Comparison of ENCODE assay signal across 18 cellular contexts in the genomic region with DNA sequence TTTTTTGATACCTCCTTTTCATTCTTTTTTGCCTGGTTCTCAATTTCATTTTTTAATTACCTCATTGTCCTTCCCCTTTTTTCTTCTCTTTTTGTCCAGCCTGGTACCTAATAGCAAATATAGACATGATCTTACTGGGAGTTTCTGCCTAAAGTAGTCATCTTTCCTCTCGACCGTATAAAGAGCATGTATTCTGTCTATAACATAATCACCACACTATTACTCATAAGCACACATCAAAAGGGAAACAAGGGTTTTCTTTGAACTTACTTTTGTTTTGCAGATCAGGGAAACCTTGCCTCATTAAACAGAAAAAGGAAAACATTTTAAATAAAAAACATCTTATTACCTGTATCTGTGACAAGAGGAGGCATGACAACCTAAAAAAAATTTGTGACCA. TPM values are rescaled to one million over a fixed set of nuclear protein-coding genes. Genes with fewer than 3 reads are reported as not detected.
DNase-seq lines count a peak whose midpoint lies in the region; ATAC-seq, FAIRE-seq and TF ChIP-seq lines count a peak whose summit lies in the region.
"Had no signal": no experiment of that assay in that cellular context is flagged by ENCODE, and none has a peak within 500 bp of the region (broad histone marks: within the 10 kb centered on the region; RNA-seq: fewer than 3 reads in every experiment).

No MANE protein-coding gene starts in this region.

- POLR2A ChIA-PET in T-cell (lab: Charles Lee) (no interaction called here), GM12878 (lab: Charles Lee) (no interaction called here)

- H4K20me1 ChIP-seq in GM12878 (ENCODE audit: control insufficient read depth, insufficient read depth), result no peaks in the 10 kb centered on the region

- H2AFZ ChIP-seq in GM12878 (ENCODE audit: control insufficient read depth, low read depth, low read length), result no peak overlapping the region

- RAD21 ChIA-PET in GM12878 (lab: Charles Lee; ENCODE audit: unreplicated experiment), result interaction anchor here (1.0 to 2.7 kb wide), 5 partner anchors 10 to 204 kb away, joined by 3 to 20 read pairs (median 3); no protein-coding TSS in a partner anchor

- no peak overlapping the region for H3K9ac ChIP-seq in GM12878 (ENCODE audit: control insufficient read depth, insufficient read depth, low read length)

- no TSS peak for BruUV-seq in GM12878 (replicated peaks; lab: Mats Ljungman, UMichigan)

- TF ChIP-seq RAD21 in GM12878 (IDR thresholded peaks at IDR 0.05; ENCODE audit: insufficient read depth, low read depth, low read length), result no peak

- no peak for TF ChIP-seq EP300 in GM12878 (IDR thresholded peaks at IDR 0.05; ENCODE audit: borderline replicate concordance in 1 of 2, control insufficient read depth in 1 of 2, low read depth in 2 of 2, low read length in 2 of 2)

- TF ChIP-seq POLR2A in GM12878 (IDR thresholded peaks at IDR 0.05; ENCODE audit: low read depth, low read length), result no peak

- no peaks in the 10 kb centered on the region for H3K9me3 Mint-ChIP-seq in activated CD8-positive, alpha-beta memory T cell treated with anti-CD3 and anti-CD28 coated beads, Interleukin-2, amount 10 ng/mL, durations not matched to agents 7 days and 5 days (ENCODE audit: low read depth)
- H3K9me3 Mint-ChIP-seq in T-cell, result no peaks in the 10 kb centered on the region
- no peaks in the 10 kb centered on the region for H3K9me3 Mint-ChIP-seq in stimulated activated effector memory CD8-positive, alpha-beta T cell treated with anti-CD3 and anti-CD28 coated beads, Interleukin-12 subunit alpha, Interleukin-12 subunit beta, amount 100 ng/mL, for 72 hours
- H3K9me3 Mint-ChIP-seq: WTC11 had no signal

- H3K27me3 Mint-ChIP-seq in activated CD8-positive, alpha-beta memory T cell treated with anti-CD3 and anti-CD28 coated beads, Interleukin-2, amount 10 ng/mL, durations not matched to agents 7 days and 5 days, result no peaks in the 10 kb centered on the region
- no peaks in the 10 kb centered on the region for H3K27me3 Mint-ChIP-seq in T-cell

- no peaks in the 10 kb centered on the region for H3K4me1 ChIP-seq in GM12878 (ENCODE audit: control insufficient read depth, insufficient read depth, low read length)
- H3K4me1 ChIP-seq: Peyer's patch, upper lobe of right lung had no signal

- no peak for TF ChIP-seq CTCF in GM12878 (IDR thresholded peaks at IDR 0.05 in 2 of 3, conservative IDR thresholded peaks at IDR 0.05 in 1 of 3; ENCODE audit: control insufficient read depth in 2 of 3, extremely low read depth in 1 of 3, insufficient read depth in 1 of 3, low read depth in 3 of 3, low read length in 3 of 3)

- H3K27me3 ChIP-seq in GM12878 (replicated peaks in 1 of 2; ENCODE audit: control insufficient read depth in 2 of 2, insufficient read depth in 2 of 2, low read length in 1 of 2), result no peaks in the 10 kb centered on the region
- H3K27me3 ChIP-seq: esophagus muscularis mucosa, Peyer's patch, upper lobe of right lung had no signal

- H3K27ac Mint-ChIP-seq in activated CD8-positive, alpha-beta memory T cell treated with anti-CD3 and anti-CD28 coated beads, Interleukin-2, amount 10 ng/mL, durations not matched to agents 7 days and 5 days, result peak overlapping the region; percentile 82
- peak overlapping the region; percentile 94 to 96 for H3K27ac Mint-ChIP-seq in T-cell
- peak overlapping the region; percentile 77 for H3K27ac Mint-ChIP-seq in stimulated activated effector memory CD8-positive, alpha-beta T cell treated with anti-CD3 and anti-CD28 coated beads, Interleukin-12 subunit alpha, Interleukin-12 subunit beta, amount 100 ng/mL, for 72 hours
- H3K27ac Mint-ChIP-seq: WTC11 had no signal

- H3K4me3 Mint-ChIP-seq in activated CD8-positive, alpha-beta memory T cell treated with anti-CD3 and anti-CD28 coated beads, Interleukin-2, amount 10 ng/mL, durations not matched to agents 7 days and 5 days, result no peak overlapping the region
- H3K4me3 Mint-ChIP-seq in T-cell, result peak overlapping the region in 2 of 3 donors; percentile 1 to 34
- peak overlapping the region; percentile 25 for H3K4me3 Mint-ChIP-seq in stimulated activated effector memory CD8-positive, alpha-beta T cell treated with anti-CD3 and anti-CD28 coated beads, Interleukin-12 subunit alpha, Interleukin-12 subunit beta, amount 100 ng/mL, for 72 hours
- H3K4me3 Mint-ChIP-seq: WTC11 had no signal

- DNase-seq in activated CD8-positive, alpha-beta memory T cell treated with anti-CD3 and anti-CD28 coated beads, Interleukin-2, amount 10 ng/mL, durations not matched to agents 7 days and 5 days, result no peak
- no peak for DNase-seq in activated CD8-positive, alpha-beta memory T cell treated with anti-CD3 and anti-CD28 coated beads for 24 hours
- no peak for DNase-seq in T-cell
- DNase-seq in GM12878 (ENCODE audit: low read depth, low spot score), result no peak
- DNase-seq in stimulated activated effector memory CD8-positive, alpha-beta T cell treated with anti-CD3 and anti-CD28 coated beads, Interleukin-12 subunit alpha, Interleukin-12 subunit beta, amount 100 ng/mL, for 72 hours (ENCODE audit: low spot score in 2 of 2), result no peak
- no peak for DNase-seq in NCI-H1417 treated with DMSO at 0.1 percent for 48 hours (lab: John Stamatoyannopoulos, UW)
- DNase-seq in SIG-M5 (lab: John Stamatoyannopoulos, UW), result no peak
- DNase-seq: KBM-7; NCI-H1092; NCI-H774; Peyer's patch; stimulated activated naive CD4-positive, alpha-beta T cell treated with Interleukin-2 at 50 U/mL for 16 hours; upper lobe of right lung had no signal

- no peak overlapping the region for H3K4me2 ChIP-seq in GM12878 (ENCODE audit: control insufficient read depth, insufficient read depth)

- H3K36me3 ChIP-seq in GM12878 (ENCODE audit: control insufficient read depth in 2 of 2, insufficient read depth in 2 of 2, low read length in 1 of 2), result peaks cover 0 to 10% of the 10 kb centered on the region in 2 experiments; a peak in 3 of 4 replicates

- CTCF ChIA-PET in activated CD8-positive, alpha-beta memory T cell treated with anti-CD3 and anti-CD28 coated beads, Interleukin-2, amount 10 ng/mL, durations not matched to agents 7 days and 5 days (lab: Charles Lee), result interaction anchor here (1.0 to 1.7 kb wide), 4 partner anchors 47 to 212 kb away, joined by 3 to 14 read pairs (median 5); no protein-coding TSS in a partner anchor
- CTCF ChIA-PET in T-cell (lab: Charles Lee) (interaction anchor here in 1 of 2 donors (1.0 to 2.2 kb wide), 3 partner anchors 197 to 212 kb away, joined by 4 to 9 read pairs (median 5); no protein-coding TSS in a partner anchor), GM12878 (lab: Yijun Ruan, JAX) (interaction anchor here (1.0 to 2.9 kb wide), 8 partner anchors 9 to 213 kb away, joined by 3 to 13 read pairs (median 6); no protein-coding TSS in a partner anchor)

- peak; percentile 74 for ATAC-seq in activated CD8-positive, alpha-beta memory T cell treated with anti-CD3 and anti-CD28 coated beads, Interleukin-2, amount 10 ng/mL, durations not matched to agents 7 days and 5 days
- ATAC-seq in T-cell (replicated peaks in 1 of 4) (peak; percentile 77 to 88 (median 84)), GM12878 (peak; percentile 64), HG03097 (IDR thresholded peaks at IDR 0.05; ENCODE audit: low FRiP score, unreplicated experiment) (no peak)
- peak; percentile 98 for ATAC-seq in stimulated activated effector memory CD8-positive, alpha-beta T cell treated with anti-CD3 and anti-CD28 coated beads, Interleukin-12 subunit alpha, Interleukin-12 subunit beta, amount 100 ng/mL, for 72 hours
- ATAC-seq: upper lobe of right lung, WTC11 had no signal

- 3% methylated on average over 2 of the region's 2 CpGs for WGBS in GM12878 (ENCODE audit: insufficient coverage, insufficient replicate concordance, low lambda C conversion rate, missing lambda C conversion rate)

- no peaks in the 10 kb centered on the region for H3K9me3 ChIP-seq in GM12878 (replicated peaks; ENCODE audit: control insufficient read depth, insufficient read depth, low read length)
- H3K9me3 ChIP-seq: esophagus muscularis mucosa, Peyer's patch, upper lobe of right lung had no signal

- H3K27ac ChIP-seq in GM12878 (ENCODE audit: control insufficient read depth, insufficient read depth), result no peak overlapping the region
- H3K27ac ChIP-seq: esophagus muscularis mucosa, HL-60, Peyer's patch, upper lobe of right lung had no signal

- no peak overlapping the region for H3K4me3 ChIP-seq in GM12878
- H3K4me3 ChIP-seq: esophagus muscularis mucosa, Peyer's patch, upper lobe of right lung had no signal

- SMC1A ChIA-PET in GM12878 (lab: Charles Lee; ENCODE audit: uncharacterized antibody, unreplicated experiment), result interaction anchor here (0.6 to 3.1 kb wide), 7 partner anchors 18 to 213 kb away, joined by 3 to 22 read pairs (median 3); no protein-coding TSS in a partner anchor

- H3K4me1 Mint-ChIP-seq in activated CD8-positive, alpha-beta memory T cell treated with anti-CD3 and anti-CD28 coated beads, Interleukin-2, amount 10 ng/mL, durations not matched to agents 7 days and 5 days, result peaks cover 50% of the 10 kb centered on the region
- peaks cover 24 to 63% (median 62%) of the 10 kb centered on the region in 3 donors for H3K4me1 Mint-ChIP-seq in T-cell
- peaks cover 36% of the 10 kb centered on the region for H3K4me1 Mint-ChIP-seq in stimulated activated effector memory CD8-positive, alpha-beta T cell treated with anti-CD3 and anti-CD28 coated beads, Interleukin-12 subunit alpha, Interleukin-12 subunit beta, amount 100 ng/mL, for 72 hours

- intact Hi-C loops in GM12878 (cut with micrococcal nuclease; ENCODE audit: unreplicated experiment), result no loop called here

- H3K79me2 ChIP-seq in GM12878 (ENCODE audit: control insufficient read depth, insufficient read depth, low read length), result no peaks in the 10 kb centered on the region

- FAIRE-seq in GM12878 (lab: Jason Lieb, UNC), result peak; percentile 7
- FAIRE-seq: islet of Langerhans had no signal

- peaks cover 57% of the 10 kb centered on the region for H3K36me3 Mint-ChIP-seq in activated CD8-positive, alpha-beta memory T cell treated with anti-CD3 and anti-CD28 coated beads, Interleukin-2, amount 10 ng/mL, durations not matched to agents 7 days and 5 days
- H3K36me3 Mint-ChIP-seq in T-cell, result peaks cover 35% of the 10 kb centered on the region
- peaks cover 97% of the 10 kb centered on the region for H3K36me3 Mint-ChIP-seq in stimulated activated effector memory CD8-positive, alpha-beta T cell treated with anti-CD3 and anti-CD28 coated beads, Interleukin-12 subunit alpha, Interleukin-12 subunit beta, amount 100 ng/mL, for 72 hours

- in situ Hi-C loops in GM12878 (cut with MboI), result no loop called here

RNA-seq across cellular contexts. Expression of a gene that starts 33.0 kb away (rescaled TPM):
- 10 to 100 TPM; 34.8 to 41.4 TPM for total RNA-seq in activated CD8-positive, alpha-beta memory T cell treated with anti-CD3 and anti-CD28 coated beads, Interleukin-2, amount 10 ng/mL, durations not matched to agents 7 days and 5 days
- total RNA-seq in T-cell (10 to 100 TPM; 15.1 to 24.4 (median 20.6) TPM), GM12878 (2014; rRNA removed) (7.1 and 13.4 TPM in 2 replicates), GM12878 (2014; rRNA removed; fragmentation: Illumina TruSeq; extraction: Trizol) (6.6 and 7.6 TPM in 2 replicates), GM12878 (2021) (28.5 and 30.0 TPM in 2 replicates)
- 80.5 and 81.9 TPM in 2 replicates for total RNA-seq in GM12878 (2013; cell fraction: nucleolus; rRNA removed)
- 19.7 TPM for polyA plus RNA-seq in GM12878 (2011; ENCODE audit: low read depth)
- polyA plus RNA-seq in GM12878 (2011; rRNA removed) (22.8 and 45.7 TPM in 2 replicates), GM12878 (2014; fragmentation: Illumina TruSeq; extraction: Trizol) (36.7 and 46.1 TPM in 2 replicates), GM12878 (2014; fragmentation: Nextera tagmentation; extraction: Ambion mirVana) (1 to 10 TPM; 4.2 to 8.4 TPM), GM12878 (2014; rRNA removed) (15.8 and 17.3 TPM in 2 replicates), GM12878 (2016; fragmentation: Nextera tagmentation; extraction: Ambion mirVana) (1 to 10 TPM; 1.3 to 2.2 TPM)
- 3.8 and 6.1 TPM in 2 replicates for polyA plus RNA-seq in GM12878 (2011; cell fraction: cytosol; rRNA removed)
- 3.7 and 4.7 TPM in 2 replicates for polyA plus RNA-seq in GM12878 (2011; cell fraction: nucleus; rRNA removed)
- polyA plus RNA-seq in GM12878 (2012), result 17.4 and 17.7 TPM in 2 replicates
- 6.6 and 9.7 TPM in 2 replicates for polyA minus RNA-seq in GM12878 (2011; rRNA and poly(A)+ RNA removed)
- 2.9 and 3.8 TPM in 2 replicates for polyA minus RNA-seq in GM12878 (2011; cell fraction: cytosol; rRNA and poly(A)+ RNA removed)
- polyA minus RNA-seq in GM12878 (2011; cell fraction: nucleus; rRNA and poly(A)+ RNA removed), result 12.0 and 18.3 TPM in 2 replicates
